In the genomic region with DNA sequence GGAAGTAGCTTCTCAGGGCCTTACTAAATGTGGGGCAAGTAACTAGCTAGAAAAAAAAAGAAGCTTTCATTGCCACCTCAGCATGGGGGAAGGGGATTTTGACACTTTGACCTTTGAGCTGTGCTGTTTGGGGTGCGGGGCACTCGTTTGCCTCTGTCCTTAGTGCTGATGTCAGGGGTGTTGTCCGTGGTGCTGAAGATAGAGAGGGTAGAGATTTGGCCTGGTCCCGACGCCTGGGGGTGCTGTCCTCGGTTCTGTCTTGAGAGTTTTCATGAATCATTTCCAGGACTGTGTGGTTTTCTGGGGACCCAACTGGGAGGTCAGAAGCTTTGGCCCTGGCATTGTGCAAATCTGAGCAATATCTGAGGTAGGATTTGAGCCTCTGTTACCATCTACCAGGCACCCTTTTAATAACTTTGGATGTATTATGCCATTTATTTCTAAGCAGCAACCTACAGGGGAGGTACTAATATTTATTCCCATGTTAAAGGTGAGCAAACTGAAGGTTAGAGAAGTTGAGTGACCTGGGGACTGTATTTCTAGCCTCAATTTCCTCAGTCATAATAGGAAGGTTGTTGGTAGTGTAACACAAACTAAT, we compare ENCODE assay signal across 9 cellular contexts.
DNase-seq lines count a peak whose midpoint lies in the region; ATAC-seq and TF ChIP-seq lines count a peak whose summit lies in the region.
"Had no signal": no experiment of that assay in that cellular context is flagged by ENCODE, and none has a peak within 500 bp of the region (broad histone marks: within the 10 kb centered on the region; RNA-seq: fewer than 3 reads in every experiment).

No MANE protein-coding gene starts in this region.

- peak; percentile 35 for DNase-seq in activated CD4-positive, CD25-positive, alpha-beta regulatory T cell treated with anti-CD3 and anti-CD28 coated beads, Interleukin-2, amount 50 U/mL, for 72 hours
- no peak for DNase-seq in activated CD4-positive, CD25-positive, alpha-beta regulatory T cell (lab: John Stamatoyannopoulos, UW)
- no peak for DNase-seq in RWPE2 (ENCODE audit: low spot score)
- DNase-seq in choroid plexus epithelial cell (ENCODE audit: low read depth): peak; percentile 45
- no peak for DNase-seq in retinal pigment epithelial cell (ENCODE audit: low read depth)
- DNase-seq in SKM-1 (lab: John Stamatoyannopoulos, UW; ENCODE audit: unreplicated experiment): no peak
- DNase-seq: psoas muscle had no signal

- H3K36me3 ChIP-seq in RWPE2 (ENCODE audit: low read depth): no peaks in the 10 kb centered on the region

- H3K4me3 ChIP-seq in RWPE2 (ENCODE audit: severe bottlenecking) (no peak overlapping the region), choroid plexus epithelial cell (ENCODE audit: low read depth, low read length) (no peak overlapping the region), retinal pigment epithelial cell (ENCODE audit: low read length) (no peak overlapping the region)
- H3K4me3 ChIP-seq: psoas muscle had no signal

- H3K27me3 ChIP-seq in RWPE2 (ENCODE audit: insufficient read depth, poor library complexity, severe bottlenecking): no peaks in the 10 kb centered on the region

- no peak for TF ChIP-seq CTCF in RWPE2 (IDR thresholded peaks at IDR 0.05; ENCODE audit: poor library complexity, severe bottlenecking)
- peak; percentile 46 for TF ChIP-seq CTCF in choroid plexus epithelial cell (conservative IDR thresholded peaks at IDR 0.05; ENCODE audit: low read depth, low read length)
- peak; percentile 49 for TF ChIP-seq CTCF in retinal pigment epithelial cell (conservative IDR thresholded peaks at IDR 0.05; ENCODE audit: low read depth, low read length)

- no peak overlapping the region for H3K27ac ChIP-seq in RWPE2 (ENCODE audit: poor library complexity, severe bottlenecking)
- H3K27ac ChIP-seq: psoas muscle had no signal

- H3K4me1 ChIP-seq in RWPE2 (ENCODE audit: insufficient read depth, poor library complexity, severe bottlenecking): no peaks in the 10 kb centered on the region
- H3K4me1 ChIP-seq: psoas muscle had no signal

- H3K9me3 ChIP-seq in RWPE2 (ENCODE audit: severe bottlenecking): no peaks in the 10 kb centered on the region
- H3K9me3 ChIP-seq: psoas muscle had no signal

- ATAC-seq in RWPE2 (ENCODE audit: low read depth): peak; percentile 66
- ATAC-seq in GM21367 (IDR thresholded peaks at IDR 0.05; ENCODE audit: unreplicated experiment): no peak
- ATAC-seq in HG03565 (IDR thresholded peaks at IDR 0.05; ENCODE audit: unreplicated experiment): no peak

Comparison
In these comparisons a context has a peak if more than half of its experiments do, and no peak if none do; other contexts are left out.
1. DNase-seq: peak in activated CD4-positive, CD25-positive, alpha-beta regulatory T cell treated with anti-CD3 and anti-CD28 coated beads, Interleukin-2, amount 50 U/mL, for 72 hours (single experiment) and choroid plexus epithelial cell (single experiment); none in activated CD4-positive, CD25-positive, alpha-beta regulatory T cell (0 of 4), RWPE2 (single experiment), retinal pigment epithelial cell (single experiment) and SKM-1 (single experiment).